13 cellular contexts compared by ENCODE assay signal in the genomic region with DNA sequence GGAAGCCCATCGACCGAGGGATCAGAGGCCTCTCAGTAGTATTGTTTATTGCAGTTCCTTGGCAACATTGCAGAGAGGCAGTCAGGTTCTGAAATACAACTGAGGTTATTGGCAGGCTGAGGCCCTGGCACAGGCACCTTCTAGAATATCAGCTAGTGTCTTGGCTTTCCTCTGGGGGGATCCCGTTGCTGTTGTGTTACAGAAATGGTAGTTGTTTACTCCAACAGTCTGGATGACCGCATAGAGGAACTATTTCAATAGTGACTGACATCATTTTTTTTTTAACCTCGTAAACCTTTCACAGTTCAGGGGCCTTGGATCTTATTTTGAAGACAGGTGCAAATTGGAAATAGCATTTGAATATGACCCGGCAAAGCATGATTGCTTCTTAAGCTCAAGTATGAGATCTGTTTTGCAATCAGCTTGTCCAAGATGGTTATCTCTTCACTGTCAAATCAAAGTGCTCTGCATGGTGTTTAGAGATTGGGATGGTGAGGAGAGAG.
A peak's percentile ranks its signal among the peaks of the same experiment; 100 is the strongest.
DNase-seq lines count a peak whose midpoint lies in the region; ATAC-seq and TF ChIP-seq lines count a peak whose summit lies in the region.
"Had no signal": no experiment of that assay in that cellular context is flagged by ENCODE, and none has a peak within 500 bp of the region (broad histone marks: within the 10 kb centered on the region; RNA-seq: fewer than 3 reads in every experiment).

No MANE protein-coding gene starts in this region.

- H3K9me3 Mint-ChIP-seq in progenitor cell of endocrine pancreas (ENCODE audit: low read depth) (no peaks in the 10 kb centered on the region), glutamatergic neuron (ENCODE audit: unreplicated experiment) (peaks cover 1% of the 10 kb centered on the region)
- H3K9me3 Mint-ChIP-seq: naive B cell had no signal

- peaks cover 74% of the 10 kb centered on the region for H3K36me3 ChIP-seq in right atrium auricular region

- H3K4me1 Mint-ChIP-seq in progenitor cell of endocrine pancreas (ENCODE audit: low read depth) (peaks cover 6% of the 10 kb centered on the region), glutamatergic neuron (ENCODE audit: low read depth, unreplicated experiment) (peaks cover 3% of the 10 kb centered on the region)

- peaks cover 0 to 38% of the 10 kb centered on the region in 2 donors for H3K4me1 ChIP-seq in right atrium auricular region

- peak overlapping the region; percentile 80 for H3K27ac Mint-ChIP-seq in progenitor cell of endocrine pancreas
- no peak overlapping the region for H3K27ac Mint-ChIP-seq in glutamatergic neuron (ENCODE audit: unreplicated experiment)
- H3K27ac Mint-ChIP-seq: naive B cell had no signal

- H3K4me3 Mint-ChIP-seq in progenitor cell of endocrine pancreas (ENCODE audit: low read depth) (no peak overlapping the region), glutamatergic neuron (ENCODE audit: unreplicated experiment) (no peak overlapping the region)
- H3K4me3 Mint-ChIP-seq: naive B cell had no signal

- H3K9me3 ChIP-seq in right atrium auricular region, result no peaks in the 10 kb centered on the region
- H3K9me3 ChIP-seq: BLaER1 treated with 17β-estradiol and CSF1 and Interleukin-3, amounts not matched to agents 10 nM and 100 nM had no signal

- no peaks in the 10 kb centered on the region for H3K27me3 ChIP-seq in right atrium auricular region
- H3K27me3 ChIP-seq: BLaER1 treated with 17β-estradiol and CSF1 and Interleukin-3, amounts not matched to agents 10 nM and 100 nM had no signal

- H3K27ac ChIP-seq in angular gyrus (ENCODE audit: low read depth, low read length) (peak overlapping the region; percentile 46), right atrium auricular region (peak overlapping the region; percentile 75 to 91)
- H3K27ac ChIP-seq: SK-N-MC had no signal

- H3K4me3 ChIP-seq in right atrium auricular region, result no peak overlapping the region
- H3K4me3 ChIP-seq: BLaER1 treated with 17β-estradiol and CSF1 and Interleukin-3, amounts not matched to agents 10 nM and 100 nM; SK-N-MC had no signal

- ATAC-seq in GM21360 (IDR thresholded peaks at IDR 0.05; ENCODE audit: unreplicated experiment) (no peak), HG02642 (IDR thresholded peaks at IDR 0.05; ENCODE audit: poor library complexity, unreplicated experiment) (no peak)

- peaks cover 20% of the 10 kb centered on the region for H3K36me3 Mint-ChIP-seq in progenitor cell of endocrine pancreas (ENCODE audit: insufficient read depth)
- H3K36me3 Mint-ChIP-seq in glutamatergic neuron (ENCODE audit: unreplicated experiment), result peaks cover 1% of the 10 kb centered on the region

- TF ChIP-seq CTCF in right atrium auricular region (IDR thresholded peaks at IDR 0.05) (no peak), progenitor cell of endocrine pancreas (IDR thresholded peaks at IDR 0.05; ENCODE audit: unreplicated experiment) (no peak), glutamatergic neuron (IDR thresholded peaks at IDR 0.05; ENCODE audit: partially characterized antibody, unreplicated experiment) (no peak)

- H3K27me3 Mint-ChIP-seq in progenitor cell of endocrine pancreas, result no peaks in the 10 kb centered on the region
- H3K27me3 Mint-ChIP-seq in glutamatergic neuron (ENCODE audit: unreplicated experiment), result peaks cover 7% of the 10 kb centered on the region
- H3K27me3 Mint-ChIP-seq: naive B cell had no signal

- peak; percentile 27 for DNase-seq in DMS79 (lab: John Stamatoyannopoulos, UW)
- DNase-seq in right atrium auricular region (ENCODE audit: low spot score), result peak; percentile 74
- no peak for DNase-seq in progenitor cell of endocrine pancreas (ENCODE audit: low spot score, unreplicated experiment)
- no peak for DNase-seq in RKO (ENCODE audit: low spot score)
- DNase-seq in glutamatergic neuron, result no peak
- DNase-seq: activated CD4-positive, alpha-beta T cell treated with anti-CD3 and anti-CD28 coated beads, Interleukin-2, amount 50 U/mL, for 48 hours; naive B cell; NCI-H2171 treated with DMSO at 0.1 percent for 48 hours had no signal

Comparison
In these comparisons a context has a peak if more than half of its experiments do, and no peak if none do; other contexts are left out.
1. DNase-seq: peak in DMS79 (single experiment) and right atrium auricular region (single experiment); none in progenitor cell of endocrine pancreas (single experiment), RKO (single experiment) and glutamatergic neuron (single experiment).